In the genomic region with DNA sequence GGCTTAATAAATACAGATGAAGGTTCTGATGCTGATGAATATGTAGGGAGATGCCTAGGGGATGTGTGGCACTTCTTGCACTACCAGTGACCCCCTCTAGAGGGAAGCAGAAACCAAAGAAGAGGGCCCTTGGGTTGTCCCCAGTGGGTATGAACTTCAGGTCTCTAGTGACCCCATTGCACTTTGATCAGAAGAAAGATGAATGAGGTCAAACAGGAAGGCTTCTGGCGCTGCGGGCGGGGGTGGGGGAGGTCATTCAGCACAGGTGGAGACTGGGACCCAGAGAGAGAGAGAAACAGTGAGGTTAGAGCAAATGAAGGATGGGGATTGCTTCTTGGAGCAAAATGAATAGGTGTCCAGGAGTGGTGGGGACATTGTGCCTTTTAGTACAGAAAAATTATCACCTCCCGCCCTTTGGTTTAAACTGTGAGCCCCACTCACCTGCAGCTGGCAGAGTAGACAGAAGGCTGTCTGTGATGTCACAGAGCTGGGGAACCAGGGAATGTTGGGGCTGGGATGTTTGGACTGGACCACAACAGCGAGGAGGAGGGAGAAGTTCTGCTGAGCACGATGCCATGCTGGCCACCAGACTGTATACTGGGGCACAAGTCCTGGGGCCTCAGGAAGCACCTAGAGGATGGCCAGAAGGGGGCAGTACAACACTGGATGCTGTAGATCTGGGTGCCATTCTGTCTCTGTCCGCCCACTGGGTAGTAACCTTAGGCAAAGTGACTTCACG, we compare ENCODE assay signal across 8 cellular contexts. TPM values are rescaled to one million over a fixed set of nuclear protein-coding genes. Genes with fewer than 3 reads are reported as not detected.
DNase-seq lines count a peak whose midpoint lies in the region; ATAC-seq lines count a peak whose summit lies in the region.

A gene with protein sequence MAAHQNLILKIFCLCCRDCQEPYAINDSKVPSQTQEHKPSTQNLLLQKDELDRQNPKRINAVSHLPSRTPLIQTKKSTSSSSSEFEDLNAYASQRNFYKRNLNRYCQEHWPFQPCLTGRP (minus strand): TSS at position 599 of the 739 bp plus-strand sequence. CDS start 10,469 bp downstream, outside the sequence.

- H3K4me2 ChIP-seq in mesenchymal stem cell (ENCODE audit: low read length, poor library complexity, severe bottlenecking), result peak within 1 kb of the TSS; percentile 34

- no peaks in the 10 kb centered on the region for H3K9me3 ChIP-seq in mesenchymal stem cell (ENCODE audit: control insufficient read depth, low read length)

- no peak within 1 kb of the TSS for H3K4ac ChIP-seq in mesenchymal stem cell (ENCODE audit: low read depth in 1 of 2, low read length in 2 of 2)

- no peak within 1 kb of the TSS for H3K18ac ChIP-seq in mesenchymal stem cell (ENCODE audit: low read depth in 1 of 2, low read length in 2 of 2)

- H3K36me3 ChIP-seq in mesenchymal stem cell (ENCODE audit: control insufficient read depth in 1 of 2, insufficient read depth in 2 of 2, low read depth in 1 of 2, low read length in 2 of 2), result no peaks in the 10 kb centered on the region

- H2BK5ac ChIP-seq in mesenchymal stem cell (ENCODE audit: low read depth, low read length, poor library complexity, severe bottlenecking), result no peak within 1 kb of the TSS

- peaks cover 5% of the 10 kb centered on the region for H3K4me1 ChIP-seq in mesenchymal stem cell (ENCODE audit: control insufficient read depth, insufficient read depth, low read depth, low read length)

- peak; percentile 83 for ATAC-seq in GM19035 (IDR thresholded peaks at IDR 0.05; ENCODE audit: unreplicated experiment)
- peak; percentile 75 for ATAC-seq in HG03280 (IDR thresholded peaks at IDR 0.05; ENCODE audit: unreplicated experiment)

- peak within 1 kb of the TSS; percentile 88 for H2AK5ac ChIP-seq in mesenchymal stem cell (ENCODE audit: low read length, severe bottlenecking)

- no peak within 1 kb of the TSS for H3K9ac ChIP-seq in mesenchymal stem cell (ENCODE audit: low read length)

- no peak within 1 kb of the TSS for H3K23ac ChIP-seq in mesenchymal stem cell (ENCODE audit: low read length in 2 of 2)

- no peak within 1 kb of the TSS for H2BK120ac ChIP-seq in mesenchymal stem cell (ENCODE audit: low read depth, low read length)

- H2BK15ac ChIP-seq in mesenchymal stem cell (ENCODE audit: low read depth, poor library complexity, severe bottlenecking), result no peak within 1 kb of the TSS

- no peak within 1 kb of the TSS for H3K4me3 ChIP-seq in mesenchymal stem cell (ENCODE audit: insufficient read depth in 1 of 2, low read depth in 1 of 2, low read length in 2 of 2)

- no peak within 1 kb of the TSS for H3K14ac ChIP-seq in mesenchymal stem cell (ENCODE audit: low read length in 2 of 2)

- no peak within 1 kb of the TSS for H4K91ac ChIP-seq in mesenchymal stem cell (ENCODE audit: low read length)

- H4K8ac ChIP-seq in mesenchymal stem cell (ENCODE audit: low read length), result peak within 1 kb of the TSS; percentile 7

- no peak within 1 kb of the TSS for H3K27ac ChIP-seq in mesenchymal stem cell (ENCODE audit: low read length, poor library complexity, severe bottlenecking)

- H3K27me3 ChIP-seq in mesenchymal stem cell (ENCODE audit: control insufficient read depth in 1 of 2, insufficient read depth in 1 of 2, low read length in 2 of 2), result no peaks in the 10 kb centered on the region

- no peaks in the 10 kb centered on the region for H3K79me1 ChIP-seq in mesenchymal stem cell (replicated peaks; ENCODE audit: low read length, poor library complexity, severe bottlenecking)

- 62% methylated on average over 8 of the region's 8 CpGs for WGBS in mesenchymal stem cell

- no peak within 1 kb of the TSS for H2BK12ac ChIP-seq in mesenchymal stem cell (ENCODE audit: low read length in 2 of 2)

- DNase-seq in AML-193 (lab: John Stamatoyannopoulos, UW) (peak; percentile 58 to 78), NCI-H69 (lab: John Stamatoyannopoulos, UW) (peak; percentile 92), dermis microvascular lymphatic vessel endothelial cell (ENCODE audit: low read depth in 2 of 2) (peak; percentile 72 to 86), mesenchymal stem cell (peak; percentile 66)
- DNase-seq in activated CD4-positive, alpha-beta T cell treated with anti-CD3 and anti-CD28 coated beads for 48 hours, result peak; percentile 90
- peak; percentile 90 for DNase-seq in stimulated activated CD8-positive, alpha-beta memory T cell treated with anti-CD3 and anti-CD28 coated beads, Interleukin-4, amount 100 ng/mL, for 48 hours

- H2AFZ ChIP-seq in mesenchymal stem cell (ENCODE audit: low read depth, low read length), result no peak within 1 kb of the TSS

RNA-seq across cellular contexts. Expression of the gene that starts here (rescaled TPM):
- total RNA-seq in dermis microvascular lymphatic vessel endothelial cell, result not detected in 2 replicates
- polyA plus RNA-seq in mesenchymal stem cell (2013, experiment 1 of 2), result not detected
- polyA plus RNA-seq in mesenchymal stem cell (2013, experiment 2 of 2), result not detected

Comparison
In these comparisons a context has a peak if more than half of its experiments do, and no peak if none do; other contexts are left out.
1. Peak in DNase-seq in dermis microvascular lymphatic vessel endothelial cell; RNA of the gene not detected or under 1 TPM.